Comparison of ENCODE assay signal across 18 cellular contexts in genomic region chr5:2697446-2698200, GRCh38. TPM values are rescaled to one million over a fixed set of nuclear protein-coding genes. Genes with fewer than 3 reads are reported as not detected.
DNase-seq lines count a peak whose midpoint lies in the region; ATAC-seq and TF ChIP-seq lines count a peak whose summit lies in the region.
"Had no signal": no experiment of that assay in that cellular context is flagged by ENCODE, and none has a peak within 500 bp of the region (broad histone marks: within the 10 kb centered on the region; RNA-seq: fewer than 3 reads in every experiment).

No MANE protein-coding gene starts in this region.

- no peak overlapping the region for H3K4me3 ChIP-seq in H7 (ENCODE audit: insufficient read depth, low read depth, low read length)
- no peak overlapping the region for H3K4me3 ChIP-seq in neural progenitor cell
- H3K4me3 ChIP-seq: GM12878 had no signal

- H3K4me1 Mint-ChIP-seq in neural progenitor cell: peaks cover 17% of the 10 kb centered on the region
- H3K4me1 Mint-ChIP-seq: B cell had no signal

- TF ChIP-seq CTCF in neural progenitor cell (IDR thresholded peaks at IDR 0.05) (no peak), GM20000 (IDR thresholded peaks at IDR 0.05; ENCODE audit: extremely low read depth, missing control alignments) (no peak)

- H2AFZ ChIP-seq in neural progenitor cell (replicated peaks): no peak overlapping the region

- H3K4me1 ChIP-seq in neural progenitor cell: no peaks in the 10 kb centered on the region

- H3K27ac ChIP-seq in neural progenitor cell: no peak overlapping the region
- H3K27ac ChIP-seq: HL-60 had no signal

- no peaks in the 10 kb centered on the region for H3F3A ChIP-seq in neural progenitor cell (ENCODE audit: low read depth)

- no peak overlapping the region for H3K27ac Mint-ChIP-seq in neural progenitor cell
- H3K27ac Mint-ChIP-seq: B cell; CD4-positive, alpha-beta T cell; HFFc6 had no signal

- H3K4me2 ChIP-seq in neural progenitor cell: no peak overlapping the region

- DNase-seq in H7 (peak; percentile 46), RPMI8226 (peak; percentile 60), neural progenitor cell (ENCODE audit: low spot score) (no peak), A172 (ENCODE audit: low spot score) (no peak), GM20000 (ENCODE audit: low spot score) (no peak), NK-92 (lab: John Stamatoyannopoulos, UW; ENCODE audit: unreplicated experiment) (no peak)
- DNase-seq: C1 segment of cervical spinal cord; Calu3; CD4-positive, alpha-beta T cell; DMS 273 treated with DMSO at 0.1 percent for 48 hours; HCEC 1CT; HFFc6 had no signal

- H3K9ac ChIP-seq in neural progenitor cell: no peak overlapping the region

- no peaks in the 10 kb centered on the region for H4K20me1 ChIP-seq in neural progenitor cell (ENCODE audit: low read depth)

- ATAC-seq in esophagus mucosa: peak; percentile 43
- ATAC-seq in GM21576 (IDR thresholded peaks at IDR 0.05; ENCODE audit: unreplicated experiment): no peak
- ATAC-seq: GM12878 had no signal

- H3K36me3 Mint-ChIP-seq in neural progenitor cell: no peaks in the 10 kb centered on the region

- H3K4me3 Mint-ChIP-seq in neural progenitor cell: peak overlapping the region; percentile 35
- H3K4me3 Mint-ChIP-seq: B cell; CD4-positive, alpha-beta T cell; HFFc6 had no signal

- peaks cover 19% of the 10 kb centered on the region for H3K9me3 Mint-ChIP-seq in neural progenitor cell
- H3K9me3 Mint-ChIP-seq: CD4-positive, alpha-beta T cell had no signal

- H3K27me3 ChIP-seq in H7 (ENCODE audit: control insufficient read depth, insufficient read depth, low read length) (no peaks in the 10 kb centered on the region), neural progenitor cell (no peaks in the 10 kb centered on the region)

- H3K36me3 ChIP-seq in H7 (replicated peaks; ENCODE audit: control insufficient read depth, insufficient read depth, low read length) (no peaks in the 10 kb centered on the region), neural progenitor cell (no peaks in the 10 kb centered on the region)

- no peaks in the 10 kb centered on the region for H3K79me2 ChIP-seq in neural progenitor cell (ENCODE audit: low read depth)

- H3K9me3 ChIP-seq in neural progenitor cell (ENCODE audit: low read depth): no peaks in the 10 kb centered on the region

- peaks cover 7% of the 10 kb centered on the region for H3K27me3 Mint-ChIP-seq in neural progenitor cell (ENCODE audit: insufficient read depth, low read depth)
- H3K27me3 Mint-ChIP-seq: B cell; CD4-positive, alpha-beta T cell had no signal

RNA-seq across cellular contexts. Expression of gene IRX2, which starts 53.9 kb away (rescaled TPM):
- total RNA-seq in H7 (2014; rRNA removed; shearing (Covaris generic)): 51.4 and 74.9 TPM in 2 replicates
- total RNA-seq in esophagus mucosa: 3.1 TPM
- total RNA-seq in neural progenitor cell (ENCODE audit: low replicate concordance): 13.7 and 15.4 TPM in 2 replicates
- total RNA-seq in A172 (2014; rRNA removed; shearing (Covaris generic)): not detected in 2 replicates
- total RNA-seq: B cell; Calu3; CD4-positive, alpha-beta T cell; G401; GM12878 had no signal

Comparison
In these comparisons a context has a peak if more than half of its experiments do, and no peak if none do; other contexts are left out.
1. DNase-seq: peak in H7 (single experiment) and RPMI8226 (single experiment); none in neural progenitor cell (single experiment), A172 (single experiment), GM20000 (single experiment) and NK-92 (single experiment).